Comparison of ENCODE assay signal across 17 cellular contexts in genomic region chr14:102840801-102841528, GRCh38.
A peak's percentile ranks its signal among the peaks of the same experiment; 100 is the strongest.
DNase-seq lines count a peak whose midpoint lies in the region; ATAC-seq, FAIRE-seq and TF ChIP-seq lines count a peak whose summit lies in the region.
"Had no signal": no experiment of that assay in that cellular context is flagged by ENCODE, and none has a peak within 500 bp of the region (broad histone marks: within the 10 kb centered on the region; RNA-seq: fewer than 3 reads in every experiment).

No MANE protein-coding gene starts in this region.

- H3K4me1 ChIP-seq in A549 (no peaks in the 10 kb centered on the region), mesenchymal stem cell (ENCODE audit: control insufficient read depth, insufficient read depth, low read depth, low read length) (peaks cover 1% of the 10 kb centered on the region), hepatocyte (ENCODE audit: insufficient read depth) (no peaks in the 10 kb centered on the region)
- H3K4me1 ChIP-seq: left ventricle myocardium inferior, tibial nerve had no signal

- in situ Hi-C loops in G401 (cut with HindIII; ENCODE audit: low sequenced_read_pairs) = no loop called here

- CTCF ChIA-PET in A549 (lab: Yijun Ruan, JAX) = no interaction called here

- no peak for TF ChIP-seq RAD21 in A549 (conservative IDR thresholded peaks at IDR 0.05 in 1 of 2, IDR thresholded peaks at IDR 0.05 in 1 of 2)

- no peak overlapping the region for H4K8ac ChIP-seq in mesenchymal stem cell (ENCODE audit: low read length)

- H3K27me3 ChIP-seq in mesenchymal stem cell (ENCODE audit: control insufficient read depth in 1 of 2, insufficient read depth in 1 of 2, low read length in 2 of 2) = no peaks in the 10 kb centered on the region
- no peaks in the 10 kb centered on the region for H3K27me3 ChIP-seq in hepatocyte
- H3K27me3 ChIP-seq: ovary, tibial nerve had no signal

- H3K9me2 ChIP-seq in hepatocyte (replicated peaks; ENCODE audit: insufficient read depth) = no peaks in the 10 kb centered on the region

- no peaks in the 10 kb centered on the region for H3K9me3 ChIP-seq in A549
- H3K9me3 ChIP-seq in SK-N-MC (ENCODE audit: low read depth, low read length) = no peaks in the 10 kb centered on the region
- no peaks in the 10 kb centered on the region for H3K9me3 ChIP-seq in mesenchymal stem cell (ENCODE audit: control insufficient read depth, low read length)
- H3K9me3 ChIP-seq in hepatocyte (ENCODE audit: low read depth) = no peaks in the 10 kb centered on the region
- H3K9me3 ChIP-seq: left ventricle myocardium inferior, ovary, tibial nerve had no signal

- ATAC-seq in A549 (no peak; a peak in 1 of 6 replicates), GM19035 (IDR thresholded peaks at IDR 0.05; ENCODE audit: unreplicated experiment) (no peak)
- ATAC-seq: sciatic nerve had no signal

- no peak overlapping the region for H2BK5ac ChIP-seq in mesenchymal stem cell (ENCODE audit: low read depth, low read length, poor library complexity, severe bottlenecking)

- no peak overlapping the region for H2BK12ac ChIP-seq in mesenchymal stem cell (ENCODE audit: low read length in 2 of 2)

- H3K9ac ChIP-seq in SK-N-MC (ENCODE audit: insufficient read length) = no peak overlapping the region
- no peak overlapping the region for H3K9ac ChIP-seq in mesenchymal stem cell (ENCODE audit: low read length)

- H3K4me2 ChIP-seq in A549 (no peak overlapping the region), mesenchymal stem cell (ENCODE audit: low read length, poor library complexity, severe bottlenecking) (no peak overlapping the region), hepatocyte (no peak overlapping the region)

- no peak for FAIRE-seq in A549 (lab: Jason Lieb, UNC)

- no peaks in the 10 kb centered on the region for H4K20me1 ChIP-seq in hepatocyte (ENCODE audit: insufficient read depth, poor library complexity, severe bottlenecking)

- H2AFZ ChIP-seq in mesenchymal stem cell (ENCODE audit: low read depth, low read length) = no peak overlapping the region
- H2AFZ ChIP-seq in hepatocyte = no peak overlapping the region

- H3K23ac ChIP-seq in mesenchymal stem cell (ENCODE audit: low read length in 2 of 2) = no peak overlapping the region

- 89% methylated on average over 8 of the region's 8 CpGs for WGBS in A549 (ENCODE audit: missing lambda C conversion rate)
- WGBS in mesenchymal stem cell = 81% methylated on average over 7 of the region's 8 CpGs
- WGBS in hepatocyte (ENCODE audit: low lambda C conversion rate, missing lambda C conversion rate) = 89% methylated on average over 8 of the region's 8 CpGs

- no peak overlapping the region for H3K18ac ChIP-seq in mesenchymal stem cell (ENCODE audit: low read depth in 1 of 2, low read length in 2 of 2)

- H2BK15ac ChIP-seq in mesenchymal stem cell (ENCODE audit: low read depth, poor library complexity, severe bottlenecking) = no peak overlapping the region

- H3K4ac ChIP-seq in mesenchymal stem cell (ENCODE audit: low read depth in 1 of 2, low read length in 2 of 2) = no peak overlapping the region

- POLR2A ChIA-PET in A549 (lab: Yijun Ruan, JAX) = no interaction called here

- H3K27ac ChIP-seq in A549 (no peak overlapping the region), SK-N-MC (peak overlapping the region; percentile 39; the same call in 1 of the 2 replicates), mesenchymal stem cell (ENCODE audit: low read length, poor library complexity, severe bottlenecking) (no peak overlapping the region), hepatocyte (no peak overlapping the region)
- H3K27ac ChIP-seq: left ventricle myocardium inferior, ovary, tibial nerve had no signal

- H3K36me3 ChIP-seq in SK-N-MC (ENCODE audit: insufficient read depth, low read length) = no peaks in the 10 kb centered on the region
- peaks cover 0 to 3% of the 10 kb centered on the region in 2 experiments for H3K36me3 ChIP-seq in mesenchymal stem cell (ENCODE audit: control insufficient read depth in 1 of 2, insufficient read depth in 2 of 2, low read depth in 1 of 2, low read length in 2 of 2)
- H3K36me3 ChIP-seq in hepatocyte (replicated peaks; ENCODE audit: insufficient read depth, low read depth) = no peaks in the 10 kb centered on the region
- H3K36me3 ChIP-seq: left ventricle myocardium inferior, ovary, tibial nerve had no signal

- no peak overlapping the region for H2BK120ac ChIP-seq in mesenchymal stem cell (ENCODE audit: low read depth, low read length)

- H3K79me1 ChIP-seq in mesenchymal stem cell (replicated peaks; ENCODE audit: low read length, poor library complexity, severe bottlenecking) = peaks cover 16% of the 10 kb centered on the region

- H2AK5ac ChIP-seq in mesenchymal stem cell (ENCODE audit: low read length, severe bottlenecking) = no peak overlapping the region

- H3K14ac ChIP-seq in mesenchymal stem cell (ENCODE audit: low read length in 2 of 2) = no peak overlapping the region

- TF ChIP-seq EP300 in A549 (IDR thresholded peaks at IDR 0.05) = no peak

- TF ChIP-seq CTCF in A549 (IDR thresholded peaks at IDR 0.05) (no peak), hepatocyte (IDR thresholded peaks at IDR 0.05; ENCODE audit: poor library complexity) (no peak)

- DNase-seq in A549 (ENCODE audit: low read depth in 1 of 2, low spot score in 1 of 2) (no peak), CD1c-positive myeloid dendritic cell (ENCODE audit: extremely low spot score) (peak; percentile 40), SK-N-MC (ENCODE audit: low read depth, low spot score) (no peak), mesenchymal stem cell (no peak), hepatocyte (ENCODE audit: low spot score) (no peak), G401 (ENCODE audit: low spot score) (no peak)
- DNase-seq: activated CD4-positive, CD25-positive, alpha-beta regulatory T cell treated with anti-CD3 and anti-CD28 coated beads, Interleukin-2, amount 50 U/mL, for 72 hours; activated naive CD4-positive, alpha-beta T cell treated with anti-CD3 and anti-CD28 coated beads, Interleukin-2, amount 10 ng/mL, durations not matched to agents 7 days and 5 days; effector memory CD4-positive, alpha-beta T cell; left ventricle myocardium inferior; NCI-H1417; NCI-H524 treated with DMSO at 0.1 percent for 48 hours; ovary; SHP77 had no signal

- H3K4me3 ChIP-seq in A549 (no peak overlapping the region), SK-N-MC (no peak overlapping the region), mesenchymal stem cell (ENCODE audit: insufficient read depth in 1 of 2, low read depth in 1 of 2, low read length in 2 of 2) (no peak overlapping the region), hepatocyte (no peak overlapping the region)
- H3K4me3 ChIP-seq: left ventricle myocardium inferior, ovary, tibial nerve had no signal

- no peaks in the 10 kb centered on the region for H3K79me2 ChIP-seq in hepatocyte

- H4K91ac ChIP-seq in mesenchymal stem cell (ENCODE audit: low read length) = peak overlapping the region; percentile 18

- TF ChIP-seq POLR2A in A549 (IDR thresholded peaks at IDR 0.05; ENCODE audit: low read length) = no peak

TF ChIP-seq in A549, 52 proteins besides CTCF, POLR2A, EP300 and RAD21:
- peak; percentile 4 for TF ChIP-seq MAFK (IDR thresholded peaks at IDR 0.05; ENCODE audit: partially characterized antibody)
- TF ChIP-seq MYC (IDR thresholded peaks at IDR 0.05; ENCODE audit: borderline replicate concordance, low read length) = no peak
